In genomic region chr13:113443991-113444390, GRCh38 we compare ENCODE assay signal across 25 cellular contexts. TPM values are rescaled to one million over a fixed set of nuclear protein-coding genes. Genes with fewer than 3 reads are reported as not detected.
A peak's percentile ranks its signal among the peaks of the same experiment; 100 is the strongest.
DNase-seq lines count a peak whose midpoint lies in the region; ATAC-seq and TF ChIP-seq lines count a peak whose summit lies in the region.
"Had no signal": no experiment of that assay in that cellular context is flagged by ENCODE, and none has a peak within 500 bp of the region (broad histone marks: within the 10 kb centered on the region; RNA-seq: fewer than 3 reads in every experiment).

No MANE protein-coding gene starts in this region.

- H4K20me1 ChIP-seq in DOHH2 (ENCODE audit: control insufficient read depth, insufficient read depth, low read depth, low read length): no peaks in the 10 kb centered on the region

- H3K27me3 Mint-ChIP-seq in WTC11 (ENCODE audit: low read depth): no peaks in the 10 kb centered on the region
- H3K27me3 Mint-ChIP-seq: CD4-positive, alpha-beta memory T cell; IgD-negative memory B cell had no signal

- H3K27me3 ChIP-seq in DOHH2 (ENCODE audit: control insufficient read depth, low read length) (no peaks in the 10 kb centered on the region), neuronal stem cell (ENCODE audit: control insufficient read depth in 3 of 3, insufficient read depth in 3 of 3, low read depth in 1 of 3, low read length in 3 of 3) (no peaks in the 10 kb centered on the region), upper lobe of right lung (no peaks in the 10 kb centered on the region)

- no peak overlapping the region for H4K91ac ChIP-seq in neuronal stem cell (ENCODE audit: low read depth, low read length, poor library complexity)

- H3K14ac ChIP-seq in neuronal stem cell (ENCODE audit: low read length): no peak overlapping the region

- H3K79me2 ChIP-seq in DOHH2 (ENCODE audit: control insufficient read depth, low read length): peaks cover 18% of the 10 kb centered on the region

- intact Hi-C loops in upper lobe of right lung (cut with DNase I): no loop called here

- H2AFZ ChIP-seq in neuronal stem cell (ENCODE audit: low read length): no peak overlapping the region
- H2AFZ ChIP-seq: GM23248 had no signal

- peaks cover 29% of the 10 kb centered on the region for H3K36me3 ChIP-seq in DOHH2 (ENCODE audit: control insufficient read depth, low read length)
- H3K36me3 ChIP-seq in neuronal stem cell (replicated peaks in 1 of 2; ENCODE audit: control insufficient read depth in 2 of 2, insufficient read depth in 2 of 2, low read length in 2 of 2): peaks cover 8 to 25% of the 10 kb centered on the region in 2 donors
- no peaks in the 10 kb centered on the region for H3K36me3 ChIP-seq in upper lobe of right lung

- ATAC-seq in WTC11 (no peak), upper lobe of right lung (no peak), HG03108 (IDR thresholded peaks at IDR 0.05; ENCODE audit: unreplicated experiment) (no peak), HG03135 (IDR thresholded peaks at IDR 0.05; ENCODE audit: unreplicated experiment) (no peak)
- ATAC-seq in stimulated activated effector memory CD8-positive, alpha-beta T cell treated with anti-CD3 and anti-CD28 coated beads, Interleukin-12 subunit alpha, Interleukin-12 subunit beta, amount 100 ng/mL, for 72 hours: no peak
- ATAC-seq: PC-3 had no signal

- H3K9me3 ChIP-seq in DOHH2 (ENCODE audit: control insufficient read depth, insufficient read depth, low read length) (no peaks in the 10 kb centered on the region), neuronal stem cell (replicated peaks in 1 of 2; ENCODE audit: control insufficient read depth in 2 of 2, insufficient read depth in 1 of 2, low read depth in 1 of 2, low read length in 2 of 2) (peaks cover 6 to 19% of the 10 kb centered on the region in 2 donors), upper lobe of right lung (no peaks in the 10 kb centered on the region)
- H3K9me3 ChIP-seq: SK-N-SH had no signal

- no peak overlapping the region for H2BK120ac ChIP-seq in neuronal stem cell (ENCODE audit: low read depth, low read length)

- H3K4me1 ChIP-seq in DOHH2 (ENCODE audit: control insufficient read depth, low read length): peaks cover 55% of the 10 kb centered on the region
- peaks cover 0 to 2% of the 10 kb centered on the region in 2 donors for H3K4me1 ChIP-seq in neuronal stem cell (ENCODE audit: control insufficient read depth in 2 of 2, insufficient read depth in 1 of 2, low read depth in 1 of 2, low read length in 2 of 2)
- no peaks in the 10 kb centered on the region for H3K4me1 ChIP-seq in upper lobe of right lung

- H3K9me3 Mint-ChIP-seq in WTC11: peaks cover 13% of the 10 kb centered on the region; the same call in 1 of the 2 replicates
- no peaks in the 10 kb centered on the region for H3K9me3 Mint-ChIP-seq in stimulated activated effector memory CD8-positive, alpha-beta T cell treated with anti-CD3 and anti-CD28 coated beads, Interleukin-12 subunit alpha, Interleukin-12 subunit beta, amount 100 ng/mL, for 72 hours

- no peak for DNase-seq in WTC11 (ENCODE audit: low spot score)
- no peak for DNase-seq in neuronal stem cell (ENCODE audit: low spot score)
- DNase-seq in upper lobe of right lung: peak; percentile 50
- no peak for DNase-seq in stimulated activated effector memory CD8-positive, alpha-beta T cell treated with anti-CD3 and anti-CD28 coated beads, Interleukin-12 subunit alpha, Interleukin-12 subunit beta, amount 100 ng/mL, for 72 hours (ENCODE audit: low spot score in 2 of 2)
- DNase-seq: C1 segment of cervical spinal cord; CD4-positive, alpha-beta memory T cell; COR-L47; DMS53; GM23248; H9; NCI-H1048; NCI-H1417 treated with DMSO at 0.1 percent for 48 hours; NCI-H1694 treated with DMSO at 0.1 percent for 48 hours; NCI-H2081; NCI-H2171; NCI-H226; NCI-H510A; NCI-H69; PC-3; SK-N-SH had no signal

- peaks cover 29% of the 10 kb centered on the region for H3F3A ChIP-seq in DOHH2 (ENCODE audit: control insufficient read depth, insufficient read depth)

- POLR2A ChIA-PET in WTC11 (lab: Charles Lee): no interaction called here

- no peak overlapping the region for H2BK5ac ChIP-seq in neuronal stem cell (ENCODE audit: low read length)

- H3K4me3 Mint-ChIP-seq in WTC11: no peak overlapping the region
- no peak overlapping the region for H3K4me3 Mint-ChIP-seq in stimulated activated effector memory CD8-positive, alpha-beta T cell treated with anti-CD3 and anti-CD28 coated beads, Interleukin-12 subunit alpha, Interleukin-12 subunit beta, amount 100 ng/mL, for 72 hours
- H3K4me3 Mint-ChIP-seq: CD4-positive, alpha-beta memory T cell; H9 had no signal

- H3K4me1 Mint-ChIP-seq in WTC11: peaks cover 5% of the 10 kb centered on the region; the same call in 1 of the 2 replicates
- H3K4me1 Mint-ChIP-seq in stimulated activated effector memory CD8-positive, alpha-beta T cell treated with anti-CD3 and anti-CD28 coated beads, Interleukin-12 subunit alpha, Interleukin-12 subunit beta, amount 100 ng/mL, for 72 hours: no peaks in the 10 kb centered on the region

- H3K9me2 ChIP-seq in DOHH2 (replicated peaks; ENCODE audit: control insufficient read depth, low read length): no peaks in the 10 kb centered on the region
- H3K9me2 ChIP-seq: SK-N-SH had no signal

- H2BK12ac ChIP-seq in neuronal stem cell (ENCODE audit: low read length): no peak overlapping the region

- no CpG with 5 or more reads among the region's 15 CpGs for WGBS in neuronal stem cell (ENCODE audit: extremely low coverage in 2 of 2, insufficient read length in 2 of 2, insufficient replicate concordance in 1 of 2), 2 donors

- no peaks in the 10 kb centered on the region for H3K79me1 ChIP-seq in neuronal stem cell (ENCODE audit: low read depth, low read length)

- peaks cover 5% of the 10 kb centered on the region for H3K36me3 Mint-ChIP-seq in WTC11
- no peaks in the 10 kb centered on the region for H3K36me3 Mint-ChIP-seq in stimulated activated effector memory CD8-positive, alpha-beta T cell treated with anti-CD3 and anti-CD28 coated beads, Interleukin-12 subunit alpha, Interleukin-12 subunit beta, amount 100 ng/mL, for 72 hours

- H3K4me3 ChIP-seq in DOHH2 (ENCODE audit: low read length) (no peak overlapping the region; the same call in 1 of the 2 replicates), neuronal stem cell (ENCODE audit: low read length in 2 of 2) (no peak overlapping the region), upper lobe of right lung (no peak overlapping the region)
- H3K4me3 ChIP-seq: GM23248 had no signal

- CTCF ChIA-PET in WTC11 (lab: Charles Lee): interaction anchor here (1.3 to 1.6 kb wide), 2 partner anchors 45 to 118 kb away, joined by 3 to 4 read pairs; no protein-coding TSS in a partner anchor

- peak overlapping the region; percentile 45; the same call in 1 of the 2 replicates for H3K27ac Mint-ChIP-seq in WTC11
- no peak overlapping the region for H3K27ac Mint-ChIP-seq in stimulated activated effector memory CD8-positive, alpha-beta T cell treated with anti-CD3 and anti-CD28 coated beads, Interleukin-12 subunit alpha, Interleukin-12 subunit beta, amount 100 ng/mL, for 72 hours
- H3K27ac Mint-ChIP-seq: CD4-positive, alpha-beta memory T cell had no signal

- H3K4ac ChIP-seq in neuronal stem cell (ENCODE audit: low read length): no peak overlapping the region

- no peak overlapping the region for H3K23ac ChIP-seq in neuronal stem cell (ENCODE audit: low read depth, low read length, poor library complexity)

- no peak overlapping the region for H4K8ac ChIP-seq in neuronal stem cell (ENCODE audit: low read depth, low read length)

- no peak for TF ChIP-seq CTCF in DOHH2 (IDR thresholded peaks at IDR 0.05; ENCODE audit: low read depth, low read length, poor library complexity, severe bottlenecking)
- no peak for TF ChIP-seq CTCF in WTC11 (IDR thresholded peaks at IDR 0.05)
- no peak for TF ChIP-seq CTCF in upper lobe of right lung (IDR thresholded peaks at IDR 0.05)

- peak overlapping the region; percentile 97 for H3K27ac ChIP-seq in DOHH2 (ENCODE audit: low read depth, low read length)
- H3K27ac ChIP-seq in neuronal stem cell (replicated peaks; ENCODE audit: low read length): no peak overlapping the region
- H3K27ac ChIP-seq in upper lobe of right lung: no peak overlapping the region
- H3K27ac ChIP-seq: GM23248, HL-60 had no signal

- H2BK15ac ChIP-seq in neuronal stem cell (ENCODE audit: low read length): no peak overlapping the region

- H2AK5ac ChIP-seq in neuronal stem cell (ENCODE audit: low read depth, low read length): no peak overlapping the region

- no peak overlapping the region for H3K9ac ChIP-seq in neuronal stem cell (ENCODE audit: low read depth, low read length, poor library complexity)
- H3K9ac ChIP-seq: GM23248, SK-N-SH had no signal

- peak overlapping the region; percentile 13 for H3K18ac ChIP-seq in neuronal stem cell (ENCODE audit: low read length)

- peak overlapping the region; percentile 79; the same call in 1 of the 2 replicates for H3K4me2 ChIP-seq in DOHH2 (ENCODE audit: low read length)
- no peak overlapping the region for H3K4me2 ChIP-seq in neuronal stem cell (ENCODE audit: insufficient read depth, low read length, poor library complexity, severe bottlenecking)
- H3K4me2 ChIP-seq: SK-N-SH had no signal

TF ChIP-seq in WTC11, 78 proteins besides CTCF, POLR2A, EP300 and RAD21 (continues in another document):
- TF ChIP-seq FOXP4 (CRISPR knock-in tag; IDR thresholded peaks at IDR 0.05) (no peak), PRRX2 (CRISPR knock-in tag; IDR thresholded peaks at IDR 0.05) (no peak)

RNA-seq across cellular contexts. Expression of gene ADPRHL1, which starts 9.3 kb away (rescaled TPM):
- 1.0 to 1.5 TPM (median 1.4 TPM) in 3 replicates for total RNA-seq in WTC11 (2021)
- 0.47 TPM for polyA plus RNA-seq in neuronal stem cell (2013, experiment 1 of 2)
- 0.40 TPM for polyA plus RNA-seq in neuronal stem cell (2013, experiment 2 of 2)
- 1.9 TPM for total RNA-seq in upper lobe of right lung

RNA-seq across cellular contexts. Expression of gene DCUN1D2, which starts 46.5 kb away (rescaled TPM):
- total RNA-seq in WTC11 (2021) (34.0 to 42.5 TPM (median 36.0 TPM) in 3 replicates), upper lobe of right lung (24.6 TPM)
- 21.3 TPM for polyA plus RNA-seq in neuronal stem cell (2013, experiment 1 of 2)
- polyA plus RNA-seq in neuronal stem cell (2013, experiment 2 of 2): 22.2 TPM
